Comparison of ENCODE assay signal across 1 cellular context in the genomic region with DNA sequence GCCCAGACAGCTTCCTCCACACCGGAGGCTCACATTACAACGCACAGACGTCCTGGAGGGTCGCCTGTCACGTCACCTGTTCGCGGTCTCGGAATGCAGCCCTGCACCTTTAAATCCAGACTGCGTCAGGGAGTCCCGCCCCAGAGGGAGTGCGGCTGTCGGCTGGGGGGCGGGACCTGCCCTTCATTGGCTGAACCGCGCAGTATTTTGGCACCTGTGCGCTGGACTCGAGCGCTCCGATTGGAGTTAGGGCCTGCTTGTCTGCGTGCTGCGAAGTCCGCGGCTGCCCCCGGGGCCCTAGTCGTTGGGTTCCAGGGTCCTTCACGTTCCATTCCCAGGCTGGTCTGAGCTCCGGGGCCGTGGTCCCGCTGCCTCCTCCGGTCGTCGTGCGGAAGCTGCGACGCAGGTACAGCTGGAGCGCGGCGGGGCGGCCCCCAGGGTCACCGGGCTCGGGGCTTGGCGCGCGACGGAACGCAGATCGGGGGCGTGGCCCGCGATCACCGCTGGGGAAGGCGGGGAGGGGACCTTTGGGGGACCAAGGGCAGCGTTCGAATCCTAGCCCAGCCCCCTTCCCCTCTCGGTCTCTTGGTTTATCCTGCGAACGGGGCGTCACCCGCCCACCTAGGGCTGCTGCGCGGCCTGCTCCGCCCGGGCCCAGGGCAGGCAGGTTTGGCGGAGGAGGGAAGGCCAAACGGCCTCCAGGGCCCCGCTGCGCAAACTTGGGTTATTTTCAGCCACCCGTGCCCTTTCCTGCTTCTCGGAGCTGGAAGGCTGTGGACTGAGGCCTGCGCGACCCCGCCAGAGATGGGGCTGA.
TF ChIP-seq lines count a peak whose summit lies in the region.

A gene with protein sequence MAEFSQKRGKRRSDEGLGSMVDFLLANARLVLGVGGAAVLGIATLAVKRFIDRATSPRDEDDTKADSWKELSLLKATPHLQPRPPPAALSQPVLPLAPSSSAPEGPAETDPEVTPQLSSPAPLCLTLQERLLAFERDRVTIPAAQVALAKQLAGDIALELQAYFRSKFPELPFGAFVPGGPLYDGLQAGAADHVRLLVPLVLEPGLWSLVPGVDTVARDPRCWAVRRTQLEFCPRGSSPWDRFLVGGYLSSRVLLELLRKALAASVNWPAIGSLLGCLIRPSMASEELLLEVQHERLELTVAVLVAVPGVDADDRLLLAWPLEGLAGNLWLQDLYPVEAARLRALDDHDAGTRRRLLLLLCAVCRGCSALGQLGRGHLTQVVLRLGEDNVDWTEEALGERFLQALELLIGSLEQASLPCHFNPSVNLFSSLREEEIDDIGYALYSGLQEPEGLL (plus strand): TSS at position 331 of the 814 bp plus-strand sequence. CDS start 2,059 bp downstream, outside the sequence.

TF ChIP-seq in GM23338, 12 proteins besides CTCF, POLR2A, EP300 and RAD21 (continued from another document):
- TF ChIP-seq, protein P1, sequence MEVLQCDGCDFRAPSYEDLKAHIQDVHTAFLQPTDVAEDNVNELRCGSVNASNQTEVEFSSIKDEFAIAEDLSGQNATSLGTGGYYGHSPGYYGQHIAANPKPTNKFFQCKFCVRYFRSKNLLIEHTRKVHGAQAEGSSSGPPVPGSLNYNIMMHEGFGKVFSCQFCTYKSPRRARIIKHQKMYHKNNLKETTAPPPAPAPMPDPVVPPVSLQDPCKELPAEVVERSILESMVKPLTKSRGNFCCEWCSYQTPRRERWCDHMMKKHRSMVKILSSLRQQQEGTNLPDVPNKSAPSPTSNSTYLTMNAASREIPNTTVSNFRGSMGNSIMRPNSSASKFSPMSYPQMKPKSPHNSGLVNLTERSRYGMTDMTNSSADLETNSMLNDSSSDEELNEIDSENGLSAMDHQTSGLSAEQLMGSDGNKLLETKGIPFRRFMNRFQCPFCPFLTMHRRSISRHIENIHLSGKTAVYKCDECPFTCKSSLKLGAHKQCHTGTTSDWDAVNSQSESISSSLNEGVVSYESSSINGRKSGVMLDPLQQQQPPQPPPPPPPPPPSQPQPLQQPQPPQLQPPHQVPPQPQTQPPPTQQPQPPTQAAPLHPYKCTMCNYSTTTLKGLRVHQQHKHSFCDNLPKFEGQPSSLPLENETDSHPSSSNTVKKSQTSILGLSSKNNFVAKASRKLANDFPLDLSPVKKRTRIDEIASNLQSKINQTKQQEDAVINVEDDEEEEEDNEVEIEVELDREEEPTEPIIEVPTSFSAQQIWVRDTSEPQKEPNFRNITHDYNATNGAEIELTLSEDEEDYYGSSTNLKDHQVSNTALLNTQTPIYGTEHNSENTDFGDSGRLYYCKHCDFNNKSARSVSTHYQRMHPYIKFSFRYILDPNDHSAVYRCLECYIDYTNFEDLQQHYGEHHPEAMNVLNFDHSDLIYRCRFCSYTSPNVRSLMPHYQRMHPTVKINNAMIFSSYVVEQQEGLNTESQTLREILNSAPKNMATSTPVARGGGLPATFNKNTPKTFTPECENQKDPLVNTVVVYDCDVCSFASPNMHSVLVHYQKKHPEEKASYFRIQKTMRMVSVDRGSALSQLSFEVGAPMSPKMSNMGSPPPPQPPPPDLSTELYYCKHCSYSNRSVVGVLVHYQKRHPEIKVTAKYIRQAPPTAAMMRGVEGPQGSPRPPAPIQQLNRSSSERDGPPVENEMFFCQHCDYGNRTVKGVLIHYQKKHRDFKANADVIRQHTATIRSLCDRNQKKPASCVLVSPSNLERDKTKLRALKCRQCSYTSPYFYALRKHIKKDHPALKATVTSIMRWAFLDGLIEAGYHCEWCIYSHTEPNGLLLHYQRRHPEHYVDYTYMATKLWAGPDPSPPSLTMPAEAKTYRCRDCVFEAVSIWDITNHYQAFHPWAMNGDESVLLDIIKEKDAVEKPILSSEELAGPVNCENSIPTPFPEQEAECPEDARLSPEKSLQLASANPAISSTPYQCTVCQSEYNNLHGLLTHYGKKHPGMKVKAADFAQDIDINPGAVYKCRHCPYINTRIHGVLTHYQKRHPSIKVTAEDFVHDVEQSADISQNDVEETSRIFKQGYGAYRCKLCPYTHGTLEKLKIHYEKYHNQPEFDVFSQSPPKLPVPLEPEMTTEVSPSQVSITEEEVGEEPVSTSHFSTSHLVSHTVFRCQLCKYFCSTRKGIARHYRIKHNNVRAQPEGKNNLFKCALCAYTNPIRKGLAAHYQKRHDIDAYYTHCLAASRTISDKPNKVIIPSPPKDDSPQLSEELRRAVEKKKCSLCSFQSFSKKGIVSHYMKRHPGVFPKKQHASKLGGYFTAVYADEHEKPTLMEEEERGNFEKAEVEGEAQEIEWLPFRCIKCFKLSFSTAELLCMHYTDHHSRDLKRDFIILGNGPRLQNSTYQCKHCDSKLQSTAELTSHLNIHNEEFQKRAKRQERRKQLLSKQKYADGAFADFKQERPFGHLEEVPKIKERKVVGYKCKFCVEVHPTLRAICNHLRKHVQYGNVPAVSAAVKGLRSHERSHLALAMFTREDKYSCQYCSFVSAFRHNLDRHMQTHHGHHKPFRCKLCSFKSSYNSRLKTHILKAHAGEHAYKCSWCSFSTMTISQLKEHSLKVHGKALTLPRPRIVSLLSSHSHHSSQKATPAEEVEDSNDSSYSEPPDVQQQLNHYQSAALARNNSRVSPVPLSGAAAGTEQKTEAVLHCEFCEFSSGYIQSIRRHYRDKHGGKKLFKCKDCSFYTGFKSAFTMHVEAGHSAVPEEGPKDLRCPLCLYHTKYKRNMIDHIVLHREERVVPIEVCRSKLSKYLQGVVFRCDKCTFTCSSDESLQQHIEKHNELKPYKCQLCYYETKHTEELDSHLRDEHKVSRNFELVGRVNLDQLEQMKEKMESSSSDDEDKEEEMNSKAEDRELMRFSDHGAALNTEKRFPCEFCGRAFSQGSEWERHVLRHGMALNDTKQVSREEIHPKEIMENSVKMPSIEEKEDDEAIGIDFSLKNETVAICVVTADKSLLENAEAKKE (CRISPR knock-in tag; IDR thresholded peaks at IDR 0.05): no peak
